15 cellular contexts compared by ENCODE assay signal in genomic region chr10:55627526-55628170, GRCh38.
DNase-seq lines count a peak whose midpoint lies in the region; ATAC-seq, FAIRE-seq and TF ChIP-seq lines count a peak whose summit lies in the region.
"Had no signal": no experiment of that assay in that cellular context is flagged by ENCODE, and none has a peak within 500 bp of the region (broad histone marks: within the 10 kb centered on the region; RNA-seq: fewer than 3 reads in every experiment).

No MANE protein-coding gene starts in this region.

- H2AFZ ChIP-seq in H9 (ENCODE audit: low read length) (no peak overlapping the region), HepG2 (ENCODE audit: low read length) (no peak overlapping the region)

- CTCF ChIA-PET in HepG2 (lab: Yijun Ruan, JAX; ENCODE audit: low intra/inter-chr PET ratio, low total read pairs), result no interaction called here

- H3T11ph ChIP-seq in H9 (ENCODE audit: low read length), result no peak overlapping the region

- TF ChIP-seq EP300 in HepG2 (IDR thresholded peaks at IDR 0.05; ENCODE audit: low read depth in 2 of 2, low read length in 2 of 2) (no peak), HepG2 (CRISPR knock-in tag; IDR thresholded peaks at IDR 0.05; ENCODE audit: borderline replicate concordance) (no peak)

- H3K27ac Mint-ChIP-seq in H9, result peak overlapping the region in 1 of 3 experiments; percentile 75; a peak in 1 of 7 replicates
- H3K27ac Mint-ChIP-seq: activated CD8-positive, alpha-beta T cell treated with anti-CD3 and anti-CD28 coated beads for 36 hours; activated naive CD4-positive, alpha-beta T cell treated with anti-CD3 and anti-CD28 coated beads, Interleukin-2, amount 10 ng/mL, durations not matched to agents 7 days and 5 days; dendritic cell treated with granulocyte-macrophage colony-stimulating factor and Interleukin-4, amounts not matched to agents 40 ng/mL and 50 ng/mL, for 4 days; T-helper 1 cell treated with Interleukin-12 subunit alpha and Interleukin-12 subunit beta and Interleukin-4 antibody, amounts not matched to agents 30 μg/mL and 1 μg/mL, for 36 hours had no signal

- no peak overlapping the region for H2BK20ac ChIP-seq in H9 (ENCODE audit: low read depth, low read length, poor library complexity, severe bottlenecking)

- H2AK5ac ChIP-seq in H9 (ENCODE audit: insufficient read length, low read length), result no peak overlapping the region

- H2BK120ac ChIP-seq in H9 (ENCODE audit: low read depth, low read length, poor library complexity, severe bottlenecking), result no peak overlapping the region

- DNase-seq in H9 (peak; percentile 64), ascending aorta (ENCODE audit: low spot score in 2 of 2) (no peak), retinal pigment epithelial cell (ENCODE audit: low read depth) (no peak), NCI-H2107 (lab: John Stamatoyannopoulos, UW) (no peak), HepG2 (ENCODE audit: low spot score) (no peak), SJCRH30 (no peak)
- no peak for DNase-seq in central memory CD4-positive, alpha-beta T cell
- DNase-seq: activated CD8-positive, alpha-beta T cell treated with anti-CD3 and anti-CD28 coated beads for 36 hours; activated naive CD4-positive, alpha-beta T cell treated with anti-CD3 and anti-CD28 coated beads, Interleukin-2, amount 10 ng/mL, durations not matched to agents 7 days and 5 days; gastrocnemius medialis; NK-92 treated with Interleukin-12 subunit alpha and Interleukin-12 subunit beta, amount 100 ng/mL, for 24 hours had no signal

- no peaks in the 10 kb centered on the region for H3K79me1 ChIP-seq in H9 (ENCODE audit: insufficient read depth, low read depth, low read length, poor library complexity, severe bottlenecking)

- no peak for FAIRE-seq in HepG2 (lab: Jason Lieb, UNC)
- FAIRE-seq: small intestine had no signal

- H3K27me3 Mint-ChIP-seq in H9 (ENCODE audit: low read depth), result peaks cover 18% of the 10 kb centered on the region

- no peak overlapping the region for H2BK12ac ChIP-seq in H9 (ENCODE audit: insufficient read length, low read depth, low read length)

- H3K79me2 ChIP-seq in H9 (ENCODE audit: insufficient read depth, low read length), result no peaks in the 10 kb centered on the region
- H3K79me2 ChIP-seq in HepG2 (ENCODE audit: insufficient read depth, low read length), result no peaks in the 10 kb centered on the region

- H3K4me1 Mint-ChIP-seq in H9, result peaks cover 14 to 17% of the 10 kb centered on the region in 2 experiments

- in situ Hi-C loops in HepG2 (cut with HindIII; ENCODE audit: extremely low pct_ligation_motif_present, low pct_unique_long_range_greater_than_20kb), result no loop called here

- POLR2A ChIA-PET in HepG2 (lab: Yijun Ruan, JAX), result no interaction called here

- H3K27ac ChIP-seq in H9 (ENCODE audit: insufficient read length, low read depth, low read length) (no peak overlapping the region), ascending aorta (no peak overlapping the region), iPS-20b (ENCODE audit: low read length) (no peak overlapping the region), HepG2 (ENCODE audit: extremely low read length, insufficient read depth, low read length) (no peak overlapping the region), SJCRH30 (no peak overlapping the region)
- H3K27ac ChIP-seq: gastrocnemius medialis had no signal

- TF ChIP-seq CTCF in H9 (conservative IDR thresholded peaks at IDR 0.05) (no peak), ascending aorta (IDR thresholded peaks at IDR 0.05) (no peak), retinal pigment epithelial cell (conservative IDR thresholded peaks at IDR 0.05; ENCODE audit: low read depth, low read length) (no peak), HepG2 (CRISPR knock-in tag; IDR thresholded peaks at IDR 0.05) (no peak)

- no peaks in the 10 kb centered on the region for H3K9me3 ChIP-seq in H9 (ENCODE audit: control insufficient read depth, low read depth, low read length)
- no peaks in the 10 kb centered on the region for H3K9me3 ChIP-seq in ascending aorta
- H3K9me3 ChIP-seq in iPS-20b (ENCODE audit: insufficient read depth, low read depth, low read length), result no peaks in the 10 kb centered on the region
- no peaks in the 10 kb centered on the region for H3K9me3 ChIP-seq in HepG2 (ENCODE audit: low read length)
- H3K9me3 ChIP-seq in SJCRH30 (replicated peaks), result no peaks in the 10 kb centered on the region
- H3K9me3 ChIP-seq: gastrocnemius medialis had no signal

- peak overlapping the region; percentile 25 to 50 for H3K4me3 ChIP-seq in ascending aorta
- peak overlapping the region; percentile 81 for H3K4me3 ChIP-seq in iPS-20b (ENCODE audit: low read length)
- peak overlapping the region; percentile 63 for H3K4me3 ChIP-seq in retinal pigment epithelial cell (ENCODE audit: low read length)
- no peak overlapping the region for H3K4me3 ChIP-seq in HepG2 (replicated peaks in 1 of 3; ENCODE audit: insufficient read depth in 1 of 3, low read depth in 2 of 3, low read length in 3 of 3)
- no peak overlapping the region for H3K4me3 ChIP-seq in SJCRH30

- H4K91ac ChIP-seq in H9 (ENCODE audit: insufficient read length, low read depth, low read length), result no peak overlapping the region

- H3K56ac ChIP-seq in H9 (ENCODE audit: insufficient read length, low read depth, low read length), result no peak overlapping the region

- H3K4me2 ChIP-seq in H9 (ENCODE audit: insufficient read depth, insufficient read length, low read length) (no peak overlapping the region), HepG2 (ENCODE audit: low read depth, low read length) (no peak overlapping the region)

- no peaks in the 10 kb centered on the region; the same call in 1 of the 2 replicates for H3K4me1 ChIP-seq in H9 (ENCODE audit: insufficient read depth, low read length)
- H3K4me1 ChIP-seq in ascending aorta, result peaks cover 0 to 5% of the 10 kb centered on the region in 2 donors
- H3K4me1 ChIP-seq in iPS-20b (ENCODE audit: insufficient read depth, low read length), result peaks cover 2% of the 10 kb centered on the region; the same call in 1 of the 2 replicates
- H3K4me1 ChIP-seq in HepG2 (ENCODE audit: insufficient read depth, low read length), result no peaks in the 10 kb centered on the region
- no peaks in the 10 kb centered on the region for H3K4me1 ChIP-seq in SJCRH30

- H3K36me3 ChIP-seq in ascending aorta (no peaks in the 10 kb centered on the region), iPS-20b (ENCODE audit: insufficient read depth, low read depth, low read length) (no peaks in the 10 kb centered on the region), HepG2 (replicated peaks in 1 of 2; ENCODE audit: control insufficient read depth in 1 of 2, insufficient read depth in 2 of 2, low read length in 2 of 2) (no peaks in the 10 kb centered on the region), SJCRH30 (no peaks in the 10 kb centered on the region)
- H3K36me3 ChIP-seq: gastrocnemius medialis had no signal

- BruUV-seq in HepG2 (replicated peaks; lab: Mats Ljungman, UMichigan), result no TSS peak

- H3K27me3 ChIP-seq in H9 (ENCODE audit: insufficient read depth, low read length) (peaks cover 18% of the 10 kb centered on the region; the same call in 1 of the 2 replicates), ascending aorta (no peaks in the 10 kb centered on the region), iPS-20b (ENCODE audit: insufficient read depth, low read length) (peaks cover 5% of the 10 kb centered on the region; the same call in 1 of the 2 replicates), HepG2 (ENCODE audit: control insufficient read depth in 1 of 2, insufficient read depth in 2 of 2, low read length in 2 of 2) (0 out of 5 replicates have a peak, but pooled peaks cover 0 to 4% of the 10 kb centered on the region in 2 experiments), SJCRH30 (no peaks in the 10 kb centered on the region)

- no peak overlapping the region for H3K18ac ChIP-seq in H9 (ENCODE audit: insufficient read length, low read depth, low read length)

- H3K4ac ChIP-seq in H9 (ENCODE audit: low read depth, low read length), result no peak overlapping the region

- H2BK15ac ChIP-seq in H9 (ENCODE audit: low read depth, low read length), result no peak overlapping the region

- no peak overlapping the region for H2BK5ac ChIP-seq in H9 (ENCODE audit: insufficient read length, low read length)

- no peak overlapping the region for H3K23ac ChIP-seq in H9 (ENCODE audit: insufficient read length, low read depth, low read length)

- H4K5ac ChIP-seq in H9 (ENCODE audit: insufficient read length, low read depth, low read length), result no peak overlapping the region

- ATAC-seq in HepG2, result no peak
- ATAC-seq: activated CD8-positive, alpha-beta T cell treated with anti-CD3 and anti-CD28 coated beads for 36 hours; gastrocnemius medialis had no signal

- intact Hi-C loops in ascending aorta (cut with DNase I) (no loop called here), HepG2 (cut with micrococcal nuclease; ENCODE audit: unreplicated experiment) (no loop called here)

- no peak for TF ChIP-seq RAD21 in HepG2 (CRISPR knock-in tag; IDR thresholded peaks at IDR 0.05)

- H3K23me2 ChIP-seq in H9 (ENCODE audit: insufficient read length, low read depth, low read length, poor library complexity, severe bottlenecking), result peaks cover 24% of the 10 kb centered on the region

- no peaks in the 10 kb centered on the region for H4K20me1 ChIP-seq in H9 (ENCODE audit: control insufficient read depth, insufficient read depth, insufficient read length)
- no peaks in the 10 kb centered on the region for H4K20me1 ChIP-seq in HepG2 (ENCODE audit: insufficient read depth, low read length)

- no peaks in the 10 kb centered on the region; a peak in 1 of 7 replicates for H3K36me3 Mint-ChIP-seq in H9 (ENCODE audit: insufficient read depth in 1 of 3, low read depth in 3 of 3)
- H3K36me3 Mint-ChIP-seq: activated naive CD4-positive, alpha-beta T cell treated with anti-CD3 and anti-CD28 coated beads, Interleukin-2, amount 10 ng/mL, durations not matched to agents 7 days and 5 days had no signal

- peak overlapping the region in 1 of 2 experiments; percentile 71; a peak in 3 of 5 replicates for H3K4me3 Mint-ChIP-seq in H9
- H3K4me3 Mint-ChIP-seq: activated CD8-positive, alpha-beta T cell treated with anti-CD3 and anti-CD28 coated beads for 36 hours; activated naive CD4-positive, alpha-beta T cell treated with anti-CD3 and anti-CD28 coated beads, Interleukin-2, amount 10 ng/mL, durations not matched to agents 7 days and 5 days; dendritic cell treated with granulocyte-macrophage colony-stimulating factor and Interleukin-4, amounts not matched to agents 40 ng/mL and 50 ng/mL, for 4 days; T-helper 1 cell treated with Interleukin-12 subunit alpha and Interleukin-12 subunit beta and Interleukin-4 antibody, amounts not matched to agents 30 μg/mL and 1 μg/mL, for 36 hours had no signal

- no peak overlapping the region for H3K9ac ChIP-seq in H9 (ENCODE audit: extremely low read depth, insufficient read length, low read length)
- H3K9ac ChIP-seq in iPS-20b (ENCODE audit: low read depth, low read length), result peak overlapping the region; percentile 41; the same call in 1 of the 2 replicates
- no peak overlapping the region for H3K9ac ChIP-seq in HepG2 (ENCODE audit: insufficient read depth, low read depth, low read length)

- H3K9me3 Mint-ChIP-seq in H9, result no peaks in the 10 kb centered on the region
- H3K9me3 Mint-ChIP-seq: activated CD8-positive, alpha-beta T cell treated with anti-CD3 and anti-CD28 coated beads for 36 hours; activated naive CD4-positive, alpha-beta T cell treated with anti-CD3 and anti-CD28 coated beads, Interleukin-2, amount 10 ng/mL, durations not matched to agents 7 days and 5 days; dendritic cell treated with granulocyte-macrophage colony-stimulating factor and Interleukin-4, amounts not matched to agents 40 ng/mL and 50 ng/mL, for 4 days; T-helper 1 cell treated with Interleukin-12 subunit alpha and Interleukin-12 subunit beta and Interleukin-4 antibody, amounts not matched to agents 30 μg/mL and 1 μg/mL, for 36 hours had no signal

- no peak overlapping the region for H4K8ac ChIP-seq in H9 (replicated peaks; ENCODE audit: insufficient read length, low read depth, low read length)

- H3K14ac ChIP-seq in H9 (ENCODE audit: insufficient read depth, low read length), result no peak overlapping the region

- no CpG with 5 or more reads among the region's 28 CpGs for WGBS in H9 (ENCODE audit: extremely low coverage, insufficient read length, low lambda C conversion rate)
- 51% methylated on average over 20 of the region's 28 CpGs for WGBS in HepG2 (ENCODE audit: low lambda C conversion rate)

- TF ChIP-seq POLR2A in HepG2 (IDR thresholded peaks at IDR 0.05; ENCODE audit: insufficient read depth in 1 of 2, low read depth in 2 of 2, low read length in 2 of 2), result no peak

Comparison
In these comparisons a context has a peak if more than half of its experiments do, and no peak if none do; other contexts are left out.
1. H3K4me3 ChIP-seq: peak in ascending aorta (2 of 2), iPS-20b (single experiment) and retinal pigment epithelial cell (single experiment); none in HepG2 (0 of 3) and SJCRH30 (single experiment).